In genomic region chr20:14859627-14860026, GRCh38 we compare ENCODE assay signal across 2 cellular contexts.
TF ChIP-seq lines count a peak whose summit lies in the region.

No MANE protein-coding gene starts in this region.

TF ChIP-seq in A549, 52 proteins besides CTCF, POLR2A, EP300 and RAD21 (continued from another document):
- TF ChIP-seq HOXB13 (CRISPR knock-in tag; IDR thresholded peaks at IDR 0.05; ENCODE audit: low read depth) (no peak), PHF8 (IDR thresholded peaks at IDR 0.05; ENCODE audit: borderline replicate concordance, low read depth) (no peak), SREBF2 (IDR thresholded peaks at IDR 0.05) (no peak), HOXA7 (CRISPR knock-in tag; IDR thresholded peaks at IDR 0.05) (no peak), RARB (CRISPR knock-in tag; IDR thresholded peaks at IDR 0.05) (no peak), ATOH8 (CRISPR knock-in tag; IDR thresholded peaks at IDR 0.05; ENCODE audit: low read depth) (no peak), NR3C1 (IDR thresholded peaks at IDR 0.05) (no peak)
- TF ChIP-seq, protein P1, sequence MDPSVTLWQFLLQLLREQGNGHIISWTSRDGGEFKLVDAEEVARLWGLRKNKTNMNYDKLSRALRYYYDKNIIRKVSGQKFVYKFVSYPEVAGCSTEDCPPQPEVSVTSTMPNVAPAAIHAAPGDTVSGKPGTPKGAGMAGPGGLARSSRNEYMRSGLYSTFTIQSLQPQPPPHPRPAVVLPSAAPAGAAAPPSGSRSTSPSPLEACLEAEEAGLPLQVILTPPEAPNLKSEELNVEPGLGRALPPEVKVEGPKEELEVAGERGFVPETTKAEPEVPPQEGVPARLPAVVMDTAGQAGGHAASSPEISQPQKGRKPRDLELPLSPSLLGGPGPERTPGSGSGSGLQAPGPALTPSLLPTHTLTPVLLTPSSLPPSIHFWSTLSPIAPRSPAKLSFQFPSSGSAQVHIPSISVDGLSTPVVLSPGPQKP (IDR thresholded peaks at IDR 0.05; ENCODE audit: low read depth, low read length) = no peak

TF ChIP-seq in GM12878, 131 proteins besides CTCF, POLR2A, EP300 and RAD21 (continued from another document):
- peak; percentile 61; the same call in 1 of the 2 replicates for TF ChIP-seq SPI1 (IDR thresholded peaks at IDR 0.05; ENCODE audit: borderline replicate concordance, insufficient read depth, low read depth, low read length)
- TF ChIP-seq SMAD1 (IDR thresholded peaks at IDR 0.05; ENCODE audit: low read depth, partially characterized antibody) = no peak
- no peak for TF ChIP-seq KLF5 (IDR thresholded peaks at IDR 0.05; ENCODE audit: partially characterized antibody)
